ENCODE assay signal across 9 cellular contexts in the genomic region with DNA sequence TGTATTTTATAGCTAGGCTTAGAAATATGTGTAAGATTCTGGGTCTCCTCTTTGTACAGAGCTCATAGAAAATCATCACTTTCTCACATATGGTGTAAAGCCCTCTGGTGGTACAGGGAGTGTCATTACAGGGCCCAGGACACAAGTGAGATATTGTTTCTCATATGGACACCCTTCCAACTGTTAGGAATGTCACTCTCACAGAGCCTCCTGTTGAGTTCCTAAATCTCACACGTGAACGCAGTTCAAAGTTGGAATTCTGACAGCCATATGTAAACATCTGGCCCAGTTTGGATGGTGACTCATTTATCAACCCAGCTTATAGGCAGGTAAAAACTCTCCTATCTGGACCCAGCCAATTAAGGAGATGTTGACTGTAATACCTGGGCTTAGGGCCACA. TPM values are rescaled to one million over a fixed set of nuclear protein-coding genes. Genes with fewer than 3 reads are reported as not detected.
DNase-seq lines count a peak whose midpoint lies in the region; ATAC-seq and TF ChIP-seq lines count a peak whose summit lies in the region.
"Had no signal": no experiment of that assay in that cellular context is flagged by ENCODE, and none has a peak within 500 bp of the region (broad histone marks: within the 10 kb centered on the region; RNA-seq: fewer than 3 reads in every experiment).

No MANE protein-coding gene starts in this region.

- H3K27me3 Mint-ChIP-seq in glutamatergic neuron (ENCODE audit: unreplicated experiment): no peaks in the 10 kb centered on the region
- H3K27me3 Mint-ChIP-seq in activated T-cell treated with anti-CD3 and anti-CD28 coated beads, Interleukin-2, amount 50 U/mL, for 24 hours: no peaks in the 10 kb centered on the region
- H3K27me3 Mint-ChIP-seq: memory B cell had no signal

- no peaks in the 10 kb centered on the region for H3K4me1 ChIP-seq in RWPE2 (ENCODE audit: insufficient read depth, poor library complexity, severe bottlenecking)

- H3K27me3 ChIP-seq in RWPE2 (ENCODE audit: insufficient read depth, poor library complexity, severe bottlenecking) (no peaks in the 10 kb centered on the region), MG63 (no peaks in the 10 kb centered on the region)

- H3K36me3 ChIP-seq in RWPE2 (ENCODE audit: low read depth) (no peaks in the 10 kb centered on the region), MG63 (no peaks in the 10 kb centered on the region)

- ATAC-seq in RWPE2 (ENCODE audit: low read depth) (no peak), HG03469 (IDR thresholded peaks at IDR 0.05; ENCODE audit: unreplicated experiment) (no peak)

- peak; percentile 28 for TF ChIP-seq CTCF in AG04449 (IDR thresholded peaks at IDR 0.05; ENCODE audit: insufficient read depth, low read length, missing control alignments)
- peak; percentile 49 for TF ChIP-seq CTCF in GM12873 (IDR thresholded peaks at IDR 0.05; ENCODE audit: insufficient read depth, low read depth, low read length, missing control alignments)
- TF ChIP-seq CTCF in RWPE2 (IDR thresholded peaks at IDR 0.05; ENCODE audit: poor library complexity, severe bottlenecking): peak; percentile 32
- TF ChIP-seq CTCF in glutamatergic neuron (IDR thresholded peaks at IDR 0.05; ENCODE audit: partially characterized antibody, unreplicated experiment): peak; percentile 31
- no peak for TF ChIP-seq CTCF in coronary artery (IDR thresholded peaks at IDR 0.05)

- no peak overlapping the region for H3K4me3 Mint-ChIP-seq in glutamatergic neuron (ENCODE audit: unreplicated experiment)
- no peak overlapping the region for H3K4me3 Mint-ChIP-seq in activated T-cell treated with anti-CD3 and anti-CD28 coated beads, Interleukin-2, amount 50 U/mL, for 24 hours
- H3K4me3 Mint-ChIP-seq: memory B cell had no signal

- H3K36me3 Mint-ChIP-seq in glutamatergic neuron (ENCODE audit: unreplicated experiment): no peaks in the 10 kb centered on the region
- H3K36me3 Mint-ChIP-seq in activated T-cell treated with anti-CD3 and anti-CD28 coated beads, Interleukin-2, amount 50 U/mL, for 24 hours (ENCODE audit: low read depth): no peaks in the 10 kb centered on the region
- H3K36me3 Mint-ChIP-seq: memory B cell had no signal

- H3K9me3 Mint-ChIP-seq in glutamatergic neuron (ENCODE audit: unreplicated experiment): peaks cover 8% of the 10 kb centered on the region
- H3K9me3 Mint-ChIP-seq in activated T-cell treated with anti-CD3 and anti-CD28 coated beads, Interleukin-2, amount 50 U/mL, for 24 hours: no peaks in the 10 kb centered on the region
- H3K9me3 Mint-ChIP-seq: memory B cell had no signal

- H3K9me3 ChIP-seq in RWPE2 (ENCODE audit: severe bottlenecking) (peaks cover 2% of the 10 kb centered on the region), MG63 (no peaks in the 10 kb centered on the region)

- CTCF ChIA-PET in AG04449 (lab: Yijun Ruan, JAX): interaction anchor here (0.5 to 0.9 kb wide), 2 partner anchors 37 to 317 kb away, joined by 3 read pairs; a partner anchor contains a TSS

- no peaks in the 10 kb centered on the region for H3K4me1 Mint-ChIP-seq in glutamatergic neuron (ENCODE audit: low read depth, unreplicated experiment)
- peaks cover 3% of the 10 kb centered on the region for H3K4me1 Mint-ChIP-seq in activated T-cell treated with anti-CD3 and anti-CD28 coated beads, Interleukin-2, amount 50 U/mL, for 24 hours (ENCODE audit: low read depth)

- H3K27ac ChIP-seq in RWPE2 (ENCODE audit: poor library complexity, severe bottlenecking) (no peak overlapping the region), coronary artery (no peak overlapping the region)

- H3K27ac Mint-ChIP-seq in glutamatergic neuron (ENCODE audit: unreplicated experiment): no peak overlapping the region
- no peak overlapping the region for H3K27ac Mint-ChIP-seq in activated T-cell treated with anti-CD3 and anti-CD28 coated beads, Interleukin-2, amount 50 U/mL, for 24 hours
- H3K27ac Mint-ChIP-seq: memory B cell had no signal

- POLR2A ChIA-PET in AG04449 (lab: Yijun Ruan, JAX): no interaction called here

- no peak overlapping the region for H3K4me3 ChIP-seq in AG04449 (ENCODE audit: low read depth, low read length)
- no peak overlapping the region for H3K4me3 ChIP-seq in RWPE2 (ENCODE audit: severe bottlenecking)
- no peak overlapping the region for H3K4me3 ChIP-seq in MG63
- no peak overlapping the region for H3K4me3 ChIP-seq in coronary artery

- no peak for DNase-seq in AG04449 (ENCODE audit: low read depth, low spot score)
- no peak for DNase-seq in RWPE2 (ENCODE audit: low spot score)
- no peak for DNase-seq in glutamatergic neuron
- no peak for DNase-seq in activated T-cell treated with anti-CD3 and anti-CD28 coated beads, Interleukin-2, amount 50 U/mL, for 24 hours
- DNase-seq in MG63: no peak
- DNase-seq in coronary artery (ENCODE audit: low spot score): no peak

RNA-seq across cellular contexts. Expression of a gene that starts 35.4 kb away (rescaled TPM):
- 10.3 TPM for total RNA-seq in glutamatergic neuron (ENCODE audit: unreplicated experiment)
- total RNA-seq in MG63 (2014; rRNA removed; shearing (Covaris generic); ENCODE audit: low replicate concordance): 0.92 and 2.6 TPM in 2 replicates
